Comparison of ENCODE assay signal across 9 cellular contexts in the genomic region with DNA sequence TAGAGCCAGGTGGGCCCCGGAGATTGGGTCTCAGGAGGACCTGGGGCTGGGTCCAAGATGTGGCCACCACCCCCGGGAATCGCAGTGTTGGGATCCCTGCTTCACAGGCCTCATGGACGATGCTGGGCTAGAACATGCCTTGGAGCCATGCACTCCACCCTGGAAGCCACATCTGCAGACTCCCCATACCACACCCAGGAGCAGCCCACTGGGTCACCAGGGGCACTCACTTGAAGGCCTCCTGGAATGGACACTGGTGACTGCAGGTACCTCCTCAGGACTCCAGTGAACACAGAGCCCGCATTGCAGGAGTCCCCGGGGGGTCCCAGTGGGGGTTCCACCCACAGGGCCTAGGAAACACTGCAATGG. TPM values are rescaled to one million over a fixed set of nuclear protein-coding genes. Genes with fewer than 3 reads are reported as not detected.
DNase-seq lines count a peak whose midpoint lies in the region; ATAC-seq and TF ChIP-seq lines count a peak whose summit lies in the region.
"Had no signal": no experiment of that assay in that cellular context is flagged by ENCODE, and none has a peak within 500 bp of the region (broad histone marks: within the 10 kb centered on the region; RNA-seq: fewer than 3 reads in every experiment).

No MANE protein-coding gene starts in this region.

- DNase-seq in activated T-cell treated with anti-CD3 and anti-CD28 coated beads, Interleukin-2, amount 50 U/mL, for 72 hours = no peak
- no peak for DNase-seq in activated T-cell treated with anti-CD3 and anti-CD28 coated beads, Interleukin-2, amount 50 U/mL, for 1 hour
- DNase-seq in RWPE1 (ENCODE audit: low spot score) (no peak), foreskin keratinocyte (no peak), AML-193 (lab: John Stamatoyannopoulos, UW) (no peak), HT-29 (ENCODE audit: low spot score) (no peak)
- DNase-seq in effector memory CD4-positive, alpha-beta T cell = no peak
- DNase-seq in stimulated activated naive CD8-positive, alpha-beta T cell treated with anti-CD3 and anti-CD28 coated beads, Interleukin-15, amount 100 ng/mL, for 72 hours = no peak

- no peaks in the 10 kb centered on the region for H3K9me3 Mint-ChIP-seq in activated T-cell treated with anti-CD3 and anti-CD28 coated beads, Interleukin-2, amount 50 U/mL, for 72 hours
- no peaks in the 10 kb centered on the region for H3K9me3 Mint-ChIP-seq in stimulated activated naive CD8-positive, alpha-beta T cell treated with anti-CD3 and anti-CD28 coated beads, Interleukin-15, amount 100 ng/mL, for 72 hours

- no peaks in the 10 kb centered on the region for H3K36me3 Mint-ChIP-seq in activated T-cell treated with anti-CD3 and anti-CD28 coated beads, Interleukin-2, amount 50 U/mL, for 72 hours (ENCODE audit: insufficient read depth in 2 of 2)

- TF ChIP-seq CTCF in RWPE1 (conservative IDR thresholded peaks at IDR 0.05; ENCODE audit: low read depth) = no peak
- TF ChIP-seq CTCF in foreskin keratinocyte (conservative IDR thresholded peaks at IDR 0.05) = no peak

- peak overlapping the region; percentile 51 to 74 for H3K4me3 Mint-ChIP-seq in activated T-cell treated with anti-CD3 and anti-CD28 coated beads, Interleukin-2, amount 50 U/mL, for 72 hours
- peak overlapping the region; percentile 64 to 66 for H3K4me3 Mint-ChIP-seq in stimulated activated naive CD8-positive, alpha-beta T cell treated with anti-CD3 and anti-CD28 coated beads, Interleukin-15, amount 100 ng/mL, for 72 hours

- H3K4me1 Mint-ChIP-seq in activated T-cell treated with anti-CD3 and anti-CD28 coated beads, Interleukin-2, amount 50 U/mL, for 72 hours (ENCODE audit: low read depth) = peaks cover 39% of the 10 kb centered on the region
- peaks cover 69% of the 10 kb centered on the region for H3K4me1 Mint-ChIP-seq in stimulated activated naive CD8-positive, alpha-beta T cell treated with anti-CD3 and anti-CD28 coated beads, Interleukin-15, amount 100 ng/mL, for 72 hours

- H3K36me3 ChIP-seq in effector memory CD4-positive, alpha-beta T cell (ENCODE audit: control insufficient read depth, insufficient read depth, low read length) = no peaks in the 10 kb centered on the region
- H3K36me3 ChIP-seq: gastroesophageal sphincter had no signal

- no peaks in the 10 kb centered on the region for H3K27me3 Mint-ChIP-seq in activated T-cell treated with anti-CD3 and anti-CD28 coated beads, Interleukin-2, amount 50 U/mL, for 72 hours (ENCODE audit: low read depth)
- no peaks in the 10 kb centered on the region for H3K27me3 Mint-ChIP-seq in stimulated activated naive CD8-positive, alpha-beta T cell treated with anti-CD3 and anti-CD28 coated beads, Interleukin-15, amount 100 ng/mL, for 72 hours

- no peaks in the 10 kb centered on the region for H3K27me3 ChIP-seq in effector memory CD4-positive, alpha-beta T cell (replicated peaks; ENCODE audit: control insufficient read depth, insufficient read depth, low read length, poor library complexity, severe bottlenecking)
- H3K27me3 ChIP-seq in foreskin keratinocyte = no peaks in the 10 kb centered on the region

- no peaks in the 10 kb centered on the region for H3K9me3 ChIP-seq in effector memory CD4-positive, alpha-beta T cell (ENCODE audit: control insufficient read depth, low read length)
- H3K9me3 ChIP-seq: gastroesophageal sphincter had no signal

- no peak overlapping the region for H3K27ac Mint-ChIP-seq in activated T-cell treated with anti-CD3 and anti-CD28 coated beads, Interleukin-2, amount 50 U/mL, for 72 hours
- peak overlapping the region; percentile 85 to 92 for H3K27ac Mint-ChIP-seq in stimulated activated naive CD8-positive, alpha-beta T cell treated with anti-CD3 and anti-CD28 coated beads, Interleukin-15, amount 100 ng/mL, for 72 hours

- H3K27ac ChIP-seq in RWPE1 (peak overlapping the region; percentile 63), foreskin keratinocyte (no peak overlapping the region)
- peak overlapping the region; percentile 61 for H3K27ac ChIP-seq in effector memory CD4-positive, alpha-beta T cell (ENCODE audit: insufficient read depth, low read length, poor library complexity, severe bottlenecking)
- H3K27ac ChIP-seq: gastroesophageal sphincter had no signal

- POLR2A ChIA-PET in RWPE1 (lab: Yijun Ruan, JAX; ENCODE audit: low non-redundant PET) = no interaction called here

- H3K4me1 ChIP-seq in effector memory CD4-positive, alpha-beta T cell (ENCODE audit: control insufficient read depth, insufficient read depth, low read length, poor library complexity, severe bottlenecking) = peaks cover 71% of the 10 kb centered on the region
- H3K4me1 ChIP-seq in foreskin keratinocyte = peaks cover 13% of the 10 kb centered on the region

- H3K4me3 ChIP-seq in effector memory CD4-positive, alpha-beta T cell (ENCODE audit: insufficient read depth, low read depth, low read length, poor library complexity, severe bottlenecking) = peak overlapping the region; percentile 46

- ATAC-seq in activated T-cell treated with anti-CD3 and anti-CD28 coated beads, Interleukin-2, amount 50 U/mL, for 72 hours (replicated peaks in 1 of 2) = no peak
- ATAC-seq in stimulated activated naive CD8-positive, alpha-beta T cell treated with anti-CD3 and anti-CD28 coated beads, Interleukin-15, amount 100 ng/mL, for 72 hours = no peak
- no peak for ATAC-seq in foreskin keratinocyte

- CTCF ChIA-PET in RWPE1 (lab: Yijun Ruan, JAX) = no interaction called here

RNA-seq across cellular contexts. Expression of a gene that starts 25.0 kb away (rescaled TPM):
- total RNA-seq in activated T-cell treated with anti-CD3 and anti-CD28 coated beads, Interleukin-2, amount 50 U/mL, for 72 hours = 1 to 10 TPM; 1.4 to 1.5 TPM
- total RNA-seq in foreskin keratinocyte = 19.1 and 19.3 TPM in 2 replicates
- 23.3 and 26.6 TPM in 2 replicates for polyA plus RNA-seq in foreskin keratinocyte
- total RNA-seq in HT-29 (2014; rRNA removed; shearing (Covaris generic)) = 41.7 and 45.7 TPM in 2 replicates
